In the genomic region with DNA sequence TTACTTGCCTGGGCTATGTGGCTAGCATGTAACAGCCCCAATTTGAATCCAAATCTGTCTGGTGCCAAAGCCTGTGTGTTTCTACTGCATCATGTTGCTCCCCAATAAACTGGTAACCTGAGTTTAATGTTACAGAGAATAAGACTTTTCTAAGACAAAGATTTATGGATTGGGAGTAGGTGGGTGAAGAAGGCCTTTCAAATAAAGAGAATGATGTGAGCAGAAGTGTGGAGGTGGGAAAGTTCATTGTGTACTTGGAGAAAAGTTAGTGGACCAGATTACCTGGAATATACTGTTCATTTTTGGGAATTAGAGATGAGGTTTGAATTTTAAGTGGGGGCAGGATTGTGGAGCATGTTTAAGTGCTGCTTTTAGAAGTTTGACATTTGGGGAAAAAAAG, we compare ENCODE assay signal across 20 cellular contexts. TPM values are rescaled to one million over a fixed set of nuclear protein-coding genes. Genes with fewer than 3 reads are reported as not detected.
DNase-seq lines count a peak whose midpoint lies in the region; ATAC-seq, FAIRE-seq and TF ChIP-seq lines count a peak whose summit lies in the region.
"Had no signal": no experiment of that assay in that cellular context is flagged by ENCODE, and none has a peak within 500 bp of the region (broad histone marks: within the 10 kb centered on the region; RNA-seq: fewer than 3 reads in every experiment).

No MANE protein-coding gene starts in this region.

- ATAC-seq in A549 (no peak), left lung (no peak)
- ATAC-seq: activated CD4-positive, CD25-positive, alpha-beta regulatory T cell treated with anti-CD3 and anti-CD28 coated beads, Interleukin-2, amount 50 U/mL, for 24 hours; activated CD8-positive, alpha-beta memory T cell treated with anti-CD3 and anti-CD28 coated beads, Interleukin-2, amount 10 ng/mL, durations not matched to agents 7 days and 5 days had no signal

- H3K36me3 ChIP-seq in left lung: no peaks in the 10 kb centered on the region
- H3K36me3 ChIP-seq: ascending aorta, left ventricle myocardium inferior had no signal

- CTCF ChIA-PET in A549 (lab: Yijun Ruan, JAX): no interaction called here

- TF ChIP-seq CTCF in A549 (IDR thresholded peaks at IDR 0.05): no peak
- TF ChIP-seq CTCF in HFFc6 (IDR thresholded peaks at IDR 0.05): no peak
- no peak for TF ChIP-seq CTCF in coronary artery (IDR thresholded peaks at IDR 0.05)
- no peak for TF ChIP-seq CTCF in nephron (IDR thresholded peaks at IDR 0.05; ENCODE audit: unreplicated experiment in 3 of 3)
- TF ChIP-seq CTCF in left lung (IDR thresholded peaks at IDR 0.05): no peak

- no peaks in the 10 kb centered on the region for H3K9me3 Mint-ChIP-seq in HFFc6
- H3K9me3 Mint-ChIP-seq in nephron: no peaks in the 10 kb centered on the region

- H3K36me3 Mint-ChIP-seq in HFFc6 (ENCODE audit: low read depth): peaks cover 12% of the 10 kb centered on the region; the same call in 1 of the 2 replicates
- H3K36me3 Mint-ChIP-seq in nephron (ENCODE audit: low read depth): no peaks in the 10 kb centered on the region

- H3K4me3 ChIP-seq in A549: no peak overlapping the region
- H3K4me3 ChIP-seq in coronary artery: peak overlapping the region; percentile 45
- H3K4me3 ChIP-seq in left lung: no peak overlapping the region
- H3K4me3 ChIP-seq: testis had no signal

- H3K9me3 ChIP-seq in A549 (no peaks in the 10 kb centered on the region), left lung (no peaks in the 10 kb centered on the region)
- H3K9me3 ChIP-seq: ascending aorta, left ventricle myocardium inferior, testis had no signal

- H3K27ac ChIP-seq in A549 (no peak overlapping the region), coronary artery (peak overlapping the region in 1 of 2 donors; percentile 72), left lung (peak overlapping the region in 1 of 2 donors; percentile 81)
- H3K27ac ChIP-seq: testis had no signal

- no peak for TF ChIP-seq POLR2A in A549 (IDR thresholded peaks at IDR 0.05; ENCODE audit: low read length)

- intact Hi-C loops in left lung (cut with DNase I): no loop called here

- H3K4me1 ChIP-seq in A549: peaks cover 57% of the 10 kb centered on the region
- peaks cover 13 to 49% of the 10 kb centered on the region in 2 donors for H3K4me1 ChIP-seq in left lung

- peak overlapping the region; percentile 84; the same call in 2 of the 3 replicates for H3K4me2 ChIP-seq in A549

- TF ChIP-seq EP300 in A549 (IDR thresholded peaks at IDR 0.05): no peak

- TF ChIP-seq RAD21 in A549 (conservative IDR thresholded peaks at IDR 0.05 in 1 of 2, IDR thresholded peaks at IDR 0.05 in 1 of 2): no peak

- peak overlapping the region; percentile 26 for H3K4me3 Mint-ChIP-seq in HFFc6
- H3K4me3 Mint-ChIP-seq in nephron: peak overlapping the region; percentile 51 to 62 (median 54)
- H3K4me3 Mint-ChIP-seq: activated CD8-positive, alpha-beta memory T cell treated with anti-CD3 and anti-CD28 coated beads, Interleukin-2, amount 10 ng/mL, durations not matched to agents 7 days and 5 days had no signal

- H3K27ac Mint-ChIP-seq in HFFc6 (no peak overlapping the region; the same call in 1 of the 2 replicates), nephron (peak overlapping the region; percentile 69 to 80 (median 73))
- H3K27ac Mint-ChIP-seq: activated CD8-positive, alpha-beta memory T cell treated with anti-CD3 and anti-CD28 coated beads, Interleukin-2, amount 10 ng/mL, durations not matched to agents 7 days and 5 days had no signal

- DNase-seq in A549 (ENCODE audit: low read depth in 1 of 2, low spot score in 1 of 2) (no peak), HFFc6 (no peak), coronary artery (ENCODE audit: low spot score) (no peak), HuH-7 (ENCODE audit: low spot score) (no peak), NCI-H1694 treated with DMSO at 0.1 percent for 48 hours (lab: John Stamatoyannopoulos, UW) (no peak), left lung (no peak), COR-L47 (lab: John Stamatoyannopoulos, UW) (no peak)
- DNase-seq: ACHN; activated CD8-positive, alpha-beta memory T cell treated with anti-CD3 and anti-CD28 coated beads, Interleukin-2, amount 10 ng/mL, durations not matched to agents 7 days and 5 days; activated gamma-delta T cell; dermis blood vessel endothelial cell; left ventricle myocardium inferior; NCI-H446; retina; Right ventricle myocardium superior; T-helper 1 cell; testis had no signal

- H3K27me3 ChIP-seq in left lung: no peaks in the 10 kb centered on the region
- H3K27me3 ChIP-seq: ascending aorta, testis had no signal

- POLR2A ChIA-PET in A549 (lab: Yijun Ruan, JAX): no interaction called here

- FAIRE-seq in A549 (lab: Jason Lieb, UNC): no peak

- H3K27me3 Mint-ChIP-seq in HFFc6 (ENCODE audit: insufficient read depth) (no peaks in the 10 kb centered on the region; the same call in 1 of the 2 replicates), nephron (ENCODE audit: low read depth) (no peaks in the 10 kb centered on the region)
- H3K27me3 Mint-ChIP-seq: activated CD8-positive, alpha-beta memory T cell treated with anti-CD3 and anti-CD28 coated beads, Interleukin-2, amount 10 ng/mL, durations not matched to agents 7 days and 5 days had no signal

- H3K4me1 Mint-ChIP-seq in HFFc6 (ENCODE audit: low read depth) (peaks cover 72% of the 10 kb centered on the region), nephron (peaks cover 61% of the 10 kb centered on the region)

TF ChIP-seq in A549, 52 proteins besides CTCF, POLR2A, EP300 and RAD21:
- TF ChIP-seq POLR2AphosphoS2 (conservative IDR thresholded peaks at IDR 0.05; ENCODE audit: low read length) (no peak), NR3C1 (IDR thresholded peaks at IDR 0.05) (no peak), NPAS2 (CRISPR knock-in tag; IDR thresholded peaks at IDR 0.05; ENCODE audit: borderline replicate concordance) (no peak), RNF2 (IDR thresholded peaks at IDR 0.05; ENCODE audit: borderline replicate concordance, low read depth) (no peak), ZSCAN20 (CRISPR knock-in tag; IDR thresholded peaks at IDR 0.05) (no peak), SMC3 (IDR thresholded peaks at IDR 0.05) (no peak)
- TF ChIP-seq, protein P1, sequence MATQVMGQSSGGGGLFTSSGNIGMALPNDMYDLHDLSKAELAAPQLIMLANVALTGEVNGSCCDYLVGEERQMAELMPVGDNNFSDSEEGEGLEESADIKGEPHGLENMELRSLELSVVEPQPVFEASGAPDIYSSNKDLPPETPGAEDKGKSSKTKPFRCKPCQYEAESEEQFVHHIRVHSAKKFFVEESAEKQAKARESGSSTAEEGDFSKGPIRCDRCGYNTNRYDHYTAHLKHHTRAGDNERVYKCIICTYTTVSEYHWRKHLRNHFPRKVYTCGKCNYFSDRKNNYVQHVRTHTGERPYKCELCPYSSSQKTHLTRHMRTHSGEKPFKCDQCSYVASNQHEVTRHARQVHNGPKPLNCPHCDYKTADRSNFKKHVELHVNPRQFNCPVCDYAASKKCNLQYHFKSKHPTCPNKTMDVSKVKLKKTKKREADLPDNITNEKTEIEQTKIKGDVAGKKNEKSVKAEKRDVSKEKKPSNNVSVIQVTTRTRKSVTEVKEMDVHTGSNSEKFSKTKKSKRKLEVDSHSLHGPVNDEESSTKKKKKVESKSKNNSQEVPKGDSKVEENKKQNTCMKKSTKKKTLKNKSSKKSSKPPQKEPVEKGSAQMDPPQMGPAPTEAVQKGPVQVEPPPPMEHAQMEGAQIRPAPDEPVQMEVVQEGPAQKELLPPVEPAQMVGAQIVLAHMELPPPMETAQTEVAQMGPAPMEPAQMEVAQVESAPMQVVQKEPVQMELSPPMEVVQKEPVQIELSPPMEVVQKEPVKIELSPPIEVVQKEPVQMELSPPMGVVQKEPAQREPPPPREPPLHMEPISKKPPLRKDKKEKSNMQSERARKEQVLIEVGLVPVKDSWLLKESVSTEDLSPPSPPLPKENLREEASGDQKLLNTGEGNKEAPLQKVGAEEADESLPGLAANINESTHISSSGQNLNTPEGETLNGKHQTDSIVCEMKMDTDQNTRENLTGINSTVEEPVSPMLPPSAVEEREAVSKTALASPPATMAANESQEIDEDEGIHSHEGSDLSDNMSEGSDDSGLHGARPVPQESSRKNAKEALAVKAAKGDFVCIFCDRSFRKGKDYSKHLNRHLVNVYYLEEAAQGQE (IDR thresholded peaks at IDR 0.05): no peak
- TF ChIP-seq, protein P2, sequence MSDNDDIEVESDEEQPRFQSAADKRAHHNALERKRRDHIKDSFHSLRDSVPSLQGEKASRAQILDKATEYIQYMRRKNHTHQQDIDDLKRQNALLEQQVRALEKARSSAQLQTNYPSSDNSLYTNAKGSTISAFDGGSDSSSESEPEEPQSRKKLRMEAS (IDR thresholded peaks at IDR 0.05): no peak
- TF ChIP-seq, protein P3, sequence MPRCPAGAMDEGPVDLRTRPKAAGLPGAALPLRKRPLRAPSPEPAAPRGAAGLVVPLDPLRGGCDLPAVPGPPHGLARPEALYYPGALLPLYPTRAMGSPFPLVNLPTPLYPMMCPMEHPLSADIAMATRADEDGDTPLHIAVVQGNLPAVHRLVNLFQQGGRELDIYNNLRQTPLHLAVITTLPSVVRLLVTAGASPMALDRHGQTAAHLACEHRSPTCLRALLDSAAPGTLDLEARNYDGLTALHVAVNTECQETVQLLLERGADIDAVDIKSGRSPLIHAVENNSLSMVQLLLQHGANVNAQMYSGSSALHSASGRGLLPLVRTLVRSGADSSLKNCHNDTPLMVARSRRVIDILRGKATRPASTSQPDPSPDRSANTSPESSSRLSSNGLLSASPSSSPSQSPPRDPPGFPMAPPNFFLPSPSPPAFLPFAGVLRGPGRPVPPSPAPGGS (IDR thresholded peaks at IDR 0.05): no peak

RNA-seq across cellular contexts. Expression of a gene that starts 3.0 kb away (rescaled TPM):
- polyA plus RNA-seq in A549 (2011; rRNA removed) (23.5 and 28.6 TPM in 2 replicates), A549 (2017; fragmentation: RNase III; extraction: RNeasy Plus Mini Kit Qiagen cat#74134 plus additional on column Dnase treatment) (13.3 to 14.9 TPM (median 14.1 TPM) in 3 replicates)
- polyA plus RNA-seq in A549 (2012; cell fraction: cytosol; rRNA removed): 5.4 and 5.8 TPM in 2 replicates
- polyA plus RNA-seq in A549 (2012; cell fraction: nucleus; rRNA removed): 4.6 and 6.9 TPM in 2 replicates
- polyA minus RNA-seq in A549 (2011; rRNA and poly(A)+ RNA removed): 23.8 and 26.8 TPM in 2 replicates
- 10 to 100 TPM; 26.5 to 35.8 (median 31.1) TPM for total RNA-seq in HFFc6 (2021; fragmentation: NEBNext Ultra II Directional; extraction: Animal tissue kit (Norgen Biotek cat#: 25700))
- 10 to 100 TPM; 28.9 to 40.8 TPM for total RNA-seq in left lung
